8 cellular contexts compared by ENCODE assay signal in the genomic region with DNA sequence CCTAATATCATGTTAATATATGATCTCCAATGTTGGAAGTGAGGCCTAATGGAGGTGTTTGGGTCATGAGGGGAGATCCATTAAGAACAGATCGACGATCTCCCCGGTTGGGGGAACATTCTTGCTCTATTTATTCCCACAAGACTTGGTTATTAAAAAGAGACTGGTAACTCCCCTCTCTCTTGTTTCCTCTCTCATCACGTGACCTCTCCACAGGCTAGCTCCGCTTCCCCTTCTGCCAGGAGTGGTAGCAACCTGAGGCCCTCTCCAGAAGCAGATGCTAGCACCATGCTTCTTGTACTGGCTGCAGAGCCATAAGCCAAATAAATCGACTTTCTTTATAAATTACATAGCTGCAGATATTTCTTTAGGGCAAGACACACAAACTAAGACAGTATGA.
"Had no signal": no experiment of that assay in that cellular context is flagged by ENCODE, and none has a peak within 500 bp of the region (broad histone marks: within the 10 kb centered on the region; RNA-seq: fewer than 3 reads in every experiment).

No MANE protein-coding gene starts in this region.

- DNase-seq: GDM1, GF-D8 had no signal

- ATAC-seq: GM12878 had no signal

- H3K4me3 ChIP-seq: GM12878 had no signal

- FAIRE-seq: G401.6, GM12878, GM12891, GM12892, GM18507, GM19239 had no signal
